Comparison of ENCODE assay signal across 35 cellular contexts in the genomic region with DNA sequence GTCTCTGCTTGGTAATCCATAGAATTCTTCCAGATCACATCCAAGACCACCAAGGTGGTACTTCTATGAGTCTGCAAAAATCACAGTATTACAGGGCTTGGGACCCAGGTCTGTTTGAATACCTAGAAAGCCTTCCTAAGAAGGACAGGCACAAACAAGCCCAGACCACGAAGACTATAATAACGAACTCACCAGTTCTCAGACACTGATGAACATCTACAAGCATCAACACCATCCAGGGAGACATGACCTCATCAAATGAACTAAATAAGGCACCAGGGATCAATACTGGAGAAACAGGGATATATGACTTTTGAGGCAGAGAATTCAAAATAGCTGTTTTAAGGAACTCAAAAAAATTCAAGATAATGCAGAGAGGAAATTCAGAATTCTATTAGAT. TPM values are rescaled to one million over a fixed set of nuclear protein-coding genes. Genes with fewer than 3 reads are reported as not detected.
"Had no signal": no experiment of that assay in that cellular context is flagged by ENCODE, and none has a peak within 500 bp of the region (broad histone marks: within the 10 kb centered on the region; RNA-seq: fewer than 3 reads in every experiment).

No MANE protein-coding gene starts in this region.

- H3K9me3 Mint-ChIP-seq: immature natural killer cell; natural killer cell treated with Interleukin-12 subunit alpha and Interleukin-12 subunit beta and Interleukin-15 and Interleukin-18, amount 100 ng/mL, for 72 hours had no signal

- H3K27ac ChIP-seq: left ventricle myocardium inferior, pancreas, prostate gland, sigmoid colon, spleen, tibial nerve, uterus had no signal

- DNase-seq: hypothalamus; immature natural killer cell; left ventricle myocardium inferior; midbrain; mucosa of descending colon; naive thymus-derived CD4-positive, alpha-beta T cell; nucleus accumbens; pancreas; posterior cingulate gyrus; retina; right cardiac atrium; sigmoid colon; small intestine; spleen; stimulated activated CD4-positive, alpha-beta T cell treated with anti-CD3 and anti-CD28 coated beads, Interleukin-4, amount 100 ng/mL, for 4 hours; stimulated activated CD8-positive, alpha-beta memory T cell treated with anti-CD3 and anti-CD28 coated beads, Interleukin-4, amount 100 ng/mL, for 48 hours; stimulated activated naive CD4-positive, alpha-beta T cell treated with Interleukin-2 at 50 U/mL for 16 hours; stimulated activated naive CD8-positive, alpha-beta T cell treated with anti-CD3 and anti-CD28 coated beads, Interleukin-15, amount 100 ng/mL, for 72 hours; substantia nigra; uterus had no signal

- H3K4me1 Mint-ChIP-seq: immature natural killer cell; memory B cell; stimulated activated naive CD8-positive, alpha-beta T cell treated with anti-CD3 and anti-CD28 coated beads, Interleukin-15, amount 100 ng/mL, for 72 hours had no signal

- H3K4me3 ChIP-seq: left ventricle myocardium inferior, lung, mucosa of descending colon, pancreas, prostate gland, sigmoid colon, spleen, tibial nerve, uterus had no signal

- FAIRE-seq: islet of Langerhans, pancreas, small intestine had no signal

- H3K27ac Mint-ChIP-seq: immature natural killer cell; memory B cell; naive thymus-derived CD4-positive, alpha-beta T cell; natural killer cell treated with Interleukin-12 subunit alpha and Interleukin-12 subunit beta and Interleukin-15 and Interleukin-18, amount 100 ng/mL, for 72 hours; stimulated activated memory B cell treated with anti-CD40 and anti-IgM and Interleukin-4, amounts not matched to agents 10 μg/mL and 1 μg/mL and 100 μg/mL, for 72 hours; type B pancreatic cell had no signal

- H3K36me3 Mint-ChIP-seq: immature natural killer cell; memory B cell; natural killer cell treated with Interleukin-12 subunit alpha and Interleukin-12 subunit beta and Interleukin-15 and Interleukin-18, amount 100 ng/mL, for 72 hours; stimulated activated memory B cell treated with anti-CD40 and anti-IgM and Interleukin-4, amounts not matched to agents 10 μg/mL and 1 μg/mL and 100 μg/mL, for 72 hours; type B pancreatic cell had no signal

- H3K36me3 ChIP-seq: left ventricle myocardium inferior, pancreas, prostate gland, sigmoid colon, spleen, tibial nerve, uterus had no signal

- H3K4me1 ChIP-seq: left ventricle myocardium inferior, pancreas, prostate gland, sigmoid colon, spleen, tibial nerve, uterus had no signal

- H3K4me3 Mint-ChIP-seq: immature natural killer cell; memory B cell; naive thymus-derived CD4-positive, alpha-beta T cell; natural killer cell treated with Interleukin-12 subunit alpha and Interleukin-12 subunit beta and Interleukin-15 and Interleukin-18, amount 100 ng/mL, for 72 hours; stimulated activated memory B cell treated with anti-CD40 and anti-IgM and Interleukin-4, amounts not matched to agents 10 μg/mL and 1 μg/mL and 100 μg/mL, for 72 hours; stimulated activated naive CD8-positive, alpha-beta T cell treated with anti-CD3 and anti-CD28 coated beads, Interleukin-15, amount 100 ng/mL, for 72 hours; type B pancreatic cell had no signal

- ATAC-seq: mucosa of descending colon; naive thymus-derived CD4-positive, alpha-beta T cell; natural killer cell treated with Interleukin-12 subunit alpha and Interleukin-12 subunit beta and Interleukin-15 and Interleukin-18, amount 100 ng/mL, for 72 hours; pancreas; right cardiac atrium; stimulated activated memory B cell treated with anti-CD40 and anti-IgM and Interleukin-4, amounts not matched to agents 10 μg/mL and 1 μg/mL and 100 μg/mL, for 72 hours; stimulated activated naive CD8-positive, alpha-beta T cell treated with anti-CD3 and anti-CD28 coated beads, Interleukin-15, amount 100 ng/mL, for 72 hours had no signal

- H3K9me3 ChIP-seq: mucosa of descending colon, pancreas, prostate gland, uterus had no signal

- H3K27me3 ChIP-seq: pancreas, sigmoid colon, tibial nerve, uterus had no signal

RNA-seq across cellular contexts. Expression of a gene that starts 20.1 kb away (rescaled TPM):
- total RNA-seq: kidney epithelial cell; left ventricle myocardium inferior; lung; mesenteric fat pad; mucosa of descending colon; myocyte; naive thymus-derived CD4-positive, alpha-beta T cell; natural killer cell treated with Interleukin-12 subunit alpha and Interleukin-12 subunit beta and Interleukin-15 and Interleukin-18, amount 100 ng/mL, for 72 hours; osteoblast; right cardiac atrium; sigmoid colon; spleen; temporal lobe; tibial nerve; ureter; uterus had no signal
- polyA plus RNA-seq: immature natural killer cell; naive thymus-derived CD4-positive, alpha-beta T cell; neural cell; pancreas; right cardiac atrium; sigmoid colon; spleen had no signal
